ENCODE assay signal across 11 cellular contexts in genomic region chr4:52660643-52661042, GRCh38. TPM values are rescaled to one million over a fixed set of nuclear protein-coding genes. Genes with fewer than 3 reads are reported as not detected.
DNase-seq lines count a peak whose midpoint lies in the region; ATAC-seq lines count a peak whose summit lies in the region.
"Had no signal": no experiment of that assay in that cellular context is flagged by ENCODE, and none has a peak within 500 bp of the region (broad histone marks: within the 10 kb centered on the region; RNA-seq: fewer than 3 reads in every experiment).

No MANE protein-coding gene starts in this region.

- no peak overlapping the region for H3K4me3 ChIP-seq in CD4-positive, alpha-beta memory T cell (ENCODE audit: low read length in 2 of 2)
- H3K4me3 ChIP-seq in HUES6 (ENCODE audit: low read depth, low read length) (peak overlapping the region; percentile 78; the same call in 1 of the 2 replicates), muscle layer of colon (ENCODE audit: low read depth in 1 of 2, low read length in 2 of 2) (no peak overlapping the region), aorta (ENCODE audit: low read length in 2 of 2) (no peak overlapping the region)

- no peaks in the 10 kb centered on the region for H3K27me3 ChIP-seq in CD4-positive, alpha-beta memory T cell (ENCODE audit: insufficient read depth, low read length)
- H3K27me3 ChIP-seq in HUES6 (ENCODE audit: control insufficient read depth, insufficient read depth, low read length): peaks cover 10% of the 10 kb centered on the region; the same call in 1 of the 2 replicates
- no peaks in the 10 kb centered on the region for H3K27me3 ChIP-seq in muscle layer of colon (ENCODE audit: control insufficient read depth in 1 of 2, insufficient read depth in 2 of 2, low read length in 2 of 2)
- no peaks in the 10 kb centered on the region for H3K27me3 ChIP-seq in aorta (ENCODE audit: control insufficient read depth in 1 of 2, insufficient read depth in 2 of 2, low read length in 1 of 2)
- H3K27me3 ChIP-seq: brain microvascular endothelial cell had no signal

- H3K9me3 ChIP-seq in CD4-positive, alpha-beta memory T cell (ENCODE audit: control insufficient read depth in 1 of 2, low read length in 2 of 2): no peaks in the 10 kb centered on the region
- H3K9me3 ChIP-seq in HUES6 (ENCODE audit: control insufficient read depth, insufficient read depth, low read depth, low read length) (peaks cover 16% of the 10 kb centered on the region), muscle layer of colon (ENCODE audit: low read length) (no peaks in the 10 kb centered on the region), aorta (ENCODE audit: control insufficient read depth, low read length) (no peaks in the 10 kb centered on the region)

- H3K9me3 Mint-ChIP-seq in CD4-positive, alpha-beta memory T cell: peaks cover 0 to 7% (median 2%) of the 10 kb centered on the region in 8 donors
- H3K9me3 Mint-ChIP-seq in activated naive CD8-positive, alpha-beta T cell treated with anti-CD3 and anti-CD28 coated beads, Interleukin-2, amount 10 ng/mL, durations not matched to agents 7 days and 5 days: no peaks in the 10 kb centered on the region

- peaks cover 29 to 45% (median 36%) of the 10 kb centered on the region in 4 donors for H3K4me1 Mint-ChIP-seq in CD4-positive, alpha-beta memory T cell
- peaks cover 10% of the 10 kb centered on the region for H3K4me1 Mint-ChIP-seq in activated naive CD8-positive, alpha-beta T cell treated with anti-CD3 and anti-CD28 coated beads, Interleukin-2, amount 10 ng/mL, durations not matched to agents 7 days and 5 days

- WGBS in aorta, 2 donors: 96 to 98% methylated on average over 6 of the region's 6 CpGs

- no peak for DNase-seq in CD4-positive, alpha-beta memory T cell
- no peak for DNase-seq in activated naive CD8-positive, alpha-beta T cell treated with anti-CD3 and anti-CD28 coated beads, Interleukin-2, amount 10 ng/mL, durations not matched to agents 7 days and 5 days
- DNase-seq in aorta (no peak), AG20443 (ENCODE audit: low spot score) (no peak)
- DNase-seq: DMS153, KG1 had no signal

- H3K9ac ChIP-seq in HUES6 (ENCODE audit: low read length) (no peak overlapping the region), muscle layer of colon (ENCODE audit: low read length) (peak overlapping the region; percentile 61)

- POLR2A ChIA-PET in CD4-positive, alpha-beta memory T cell (lab: Charles Lee; ENCODE audit: partially characterized antibody): interaction anchor here (3.6 to 5.3 kb wide), 3 partner anchors 52 to 72 kb away, joined by 19 to 68 read pairs (median 24); no protein-coding TSS in a partner anchor
- POLR2A ChIA-PET in activated naive CD8-positive, alpha-beta T cell treated with anti-CD3 and anti-CD28 coated beads, Interleukin-2, amount 10 ng/mL, durations not matched to agents 7 days and 5 days (lab: Charles Lee): interaction anchor here (5.6 kb wide), 1 partner anchor 52 kb away, joined by 31 read pairs; no protein-coding TSS in a partner anchor

- H3K4me3 Mint-ChIP-seq in CD4-positive, alpha-beta memory T cell: peak overlapping the region; percentile 50 to 94 (median 91)
- H3K4me3 Mint-ChIP-seq in activated naive CD8-positive, alpha-beta T cell treated with anti-CD3 and anti-CD28 coated beads, Interleukin-2, amount 10 ng/mL, durations not matched to agents 7 days and 5 days: peak overlapping the region; percentile 0

- CTCF ChIA-PET in CD4-positive, alpha-beta memory T cell (lab: Charles Lee; ENCODE audit: partially characterized antibody): interaction anchor here (1.3 to 2.3 kb wide), 2 partner anchors 69 to 114 kb away, joined by 3 to 7 read pairs; no protein-coding TSS in a partner anchor

- intact Hi-C loops in CD4-positive, alpha-beta memory T cell (cut with micrococcal nuclease): loop anchor here (10.0 kb wide), 1 partner anchor 766 kb away; no protein-coding TSS in a partner anchor
- intact Hi-C loops in aorta (cut with DNase I): loop anchor here (5.0 to 10.0 kb wide), 4 partner anchors 113 to 324 kb away; no protein-coding TSS in a partner anchor

- H3K36me3 ChIP-seq in CD4-positive, alpha-beta memory T cell (ENCODE audit: insufficient read depth, low read length): no peaks in the 10 kb centered on the region
- H3K36me3 ChIP-seq in HUES6 (ENCODE audit: control insufficient read depth, insufficient read depth, low read length) (peaks cover 13% of the 10 kb centered on the region), muscle layer of colon (ENCODE audit: insufficient read depth, low read length) (no peaks in the 10 kb centered on the region), aorta (ENCODE audit: control insufficient read depth in 1 of 2, insufficient read depth in 2 of 2, low read length in 1 of 2) (no peaks in the 10 kb centered on the region)
- H3K36me3 ChIP-seq: brain microvascular endothelial cell had no signal

- H3K27me3 Mint-ChIP-seq in CD4-positive, alpha-beta memory T cell: no peaks in the 10 kb centered on the region
- H3K27me3 Mint-ChIP-seq in activated naive CD8-positive, alpha-beta T cell treated with anti-CD3 and anti-CD28 coated beads, Interleukin-2, amount 10 ng/mL, durations not matched to agents 7 days and 5 days: peaks cover 10% of the 10 kb centered on the region

- H3K27ac Mint-ChIP-seq in CD4-positive, alpha-beta memory T cell: peak overlapping the region in 5 of 7 donors; percentile 26 to 83 (median 49)
- no peak overlapping the region for H3K27ac Mint-ChIP-seq in activated naive CD8-positive, alpha-beta T cell treated with anti-CD3 and anti-CD28 coated beads, Interleukin-2, amount 10 ng/mL, durations not matched to agents 7 days and 5 days

- H3K4me1 ChIP-seq in CD4-positive, alpha-beta memory T cell (ENCODE audit: insufficient read depth, low read length): peaks cover 24% of the 10 kb centered on the region
- H3K4me1 ChIP-seq in HUES6 (ENCODE audit: control insufficient read depth, insufficient read depth, low read length) (peaks cover 28% of the 10 kb centered on the region), muscle layer of colon (ENCODE audit: insufficient read depth, low read length) (peaks cover 19% of the 10 kb centered on the region), aorta (ENCODE audit: control insufficient read depth in 1 of 2, insufficient read depth in 2 of 2, low read length in 2 of 2) (peaks cover 0 to 1% of the 10 kb centered on the region in 2 donors)
- H3K4me1 ChIP-seq: parathyroid adenoma had no signal

- H3K27ac ChIP-seq in CD4-positive, alpha-beta memory T cell (ENCODE audit: low read depth, low read length): no peak overlapping the region
- H3K27ac ChIP-seq in HUES6 (ENCODE audit: low read depth, low read length): no peak overlapping the region
- peak overlapping the region; percentile 50 for H3K27ac ChIP-seq in muscle layer of colon (ENCODE audit: low read depth, low read length)
- H3K27ac ChIP-seq in aorta (ENCODE audit: low read depth in 1 of 2, low read length in 2 of 2): no peak overlapping the region

- no peak for ATAC-seq in activated naive CD8-positive, alpha-beta T cell treated with anti-CD3 and anti-CD28 coated beads, Interleukin-2, amount 10 ng/mL, durations not matched to agents 7 days and 5 days (ENCODE audit: low read depth)
- no peak for ATAC-seq in HG03571 (IDR thresholded peaks at IDR 0.05; ENCODE audit: unreplicated experiment)
- ATAC-seq in aorta (ENCODE audit: low FRiP score): no peak

- peaks cover 23 to 27% of the 10 kb centered on the region in 2 donors for H3K36me3 Mint-ChIP-seq in CD4-positive, alpha-beta memory T cell
- peaks cover 9% of the 10 kb centered on the region for H3K36me3 Mint-ChIP-seq in activated naive CD8-positive, alpha-beta T cell treated with anti-CD3 and anti-CD28 coated beads, Interleukin-2, amount 10 ng/mL, durations not matched to agents 7 days and 5 days

RNA-seq across cellular contexts. Expression of gene USP46, which starts 1.5 kb away (rescaled TPM):
- total RNA-seq in CD4-positive, alpha-beta memory T cell: 10 to 100 TPM; 25.7 to 26.9 TPM
- polyA plus RNA-seq in CD4-positive, alpha-beta memory T cell: 10 to 100 TPM in 1 of 2 donors, 1 to 10 TPM in 1; 6.4 to 12.0 TPM
- 1 to 10 TPM; 8.3 to 9.1 TPM for total RNA-seq in activated naive CD8-positive, alpha-beta T cell treated with anti-CD3 and anti-CD28 coated beads, Interleukin-2, amount 10 ng/mL, durations not matched to agents 7 days and 5 days
- total RNA-seq in aorta: 10 to 100 TPM; 23.7 to 24.1 TPM
- polyA plus RNA-seq in aorta: 1 to 10 TPM; 4.8 to 5.4 TPM
